ENCODE assay signal across 8 cellular contexts in genomic region chr5:170302729-170303501, GRCh38. TPM values are rescaled to one million over a fixed set of nuclear protein-coding genes. Genes with fewer than 3 reads are reported as not detected.
A peak's percentile ranks its signal among the peaks of the same experiment; 100 is the strongest.
DNase-seq lines count a peak whose midpoint lies in the region; ATAC-seq, FAIRE-seq and TF ChIP-seq lines count a peak whose summit lies in the region.

No MANE protein-coding gene starts in this region.

- H3K4me3 ChIP-seq in left lung: no peak overlapping the region
- H3K4me3 ChIP-seq in transverse colon: no peak overlapping the region

- intact Hi-C loops in left lung (cut with DNase I) (no loop called here), transverse colon (cut with DNase I; ENCODE audit: low total_unique reads) (no loop called here)

- no peak for TF ChIP-seq POLR2A in GM12892 (IDR thresholded peaks at IDR 0.05; ENCODE audit: low read depth, low read length)
- TF ChIP-seq POLR2A in transverse colon (IDR thresholded peaks at IDR 0.05): no peak

- in situ Hi-C loops in transverse colon (cut with MboI; ENCODE audit: low pct_ligation_motif_present in 1 of 4, low pct_unique_long_range_greater_than_20kb in 1 of 4, low sequenced_read_pairs in 3 of 4): no loop called here

- no peaks in the 10 kb centered on the region for H3K9me3 ChIP-seq in left lung
- H3K9me3 ChIP-seq in transverse colon: no peaks in the 10 kb centered on the region

- H3K27me3 ChIP-seq in left lung (no peaks in the 10 kb centered on the region), transverse colon (no peaks in the 10 kb centered on the region)

- H3K4me1 ChIP-seq in left lung (peaks cover 8 to 78% of the 10 kb centered on the region in 2 donors), transverse colon (peaks cover 0 to 23% (median 4%) of the 10 kb centered on the region in 4 donors)

- peak; percentile 66 for DNase-seq in GM12892 (ENCODE audit: insufficient read length)
- DNase-seq in NOMO-1 treated with DMSO at 0.1 percent for 48 hours (lab: John Stamatoyannopoulos, UW; ENCODE audit: unreplicated experiment): peak; percentile 95
- peak; percentile 47 for DNase-seq in activated T-helper 1 cell treated with Interleukin-2 at 50 U/mL for 16 hours (ENCODE audit: low read depth)
- peak; percentile 78 to 89 for DNase-seq in left lung
- no peak for DNase-seq in transverse colon
- no peak for DNase-seq in ecto neural progenitor cell (ENCODE audit: low spot score)
- no peak for DNase-seq in HK-2 (ENCODE audit: unreplicated experiment)

- H3K36me3 ChIP-seq in left lung: no peaks in the 10 kb centered on the region
- H3K36me3 ChIP-seq in transverse colon: no peaks in the 10 kb centered on the region

- ATAC-seq in HG02588 (IDR thresholded peaks at IDR 0.05; ENCODE audit: unreplicated experiment) (peak; percentile 70), left lung (peak; percentile 41)

- FAIRE-seq in GM12892 (lab: Jason Lieb, UNC): peak; percentile 93

- H3K27ac ChIP-seq in left lung: peak overlapping the region; percentile 51 to 90
- H3K27ac ChIP-seq in transverse colon: peak overlapping the region; percentile 28 to 67 (median 48)

- 33 to 36% methylated on average over 5 to 16 of the region's 17 CpGs for WGBS in transverse colon (ENCODE audit: low coverage in 1 of 2), 2 donors

- no peak for TF ChIP-seq CTCF in left lung (IDR thresholded peaks at IDR 0.05)
- no peak for TF ChIP-seq CTCF in transverse colon (IDR thresholded peaks at IDR 0.05)

- TF ChIP-seq EP300 in transverse colon (IDR thresholded peaks at IDR 0.05; ENCODE audit: low read depth): no peak

RNA-seq across cellular contexts. Expression of gene LCP2, which starts 5.3 kb away (rescaled TPM):
- 35.0 TPM for polyA plus RNA-seq in GM12892 (2012; ENCODE audit: missing spikeins)
- total RNA-seq in left lung (100 to 1,000 TPM in 1 of 2 donors, 10 to 100 TPM in 1; 37.3 to 110 TPM), transverse colon (10 to 100 TPM in 3 of 4 donors, 1 to 10 TPM in 1; 2.6 to 33.0 (median 23.3) TPM)

Comparison
In these comparisons a context has a peak if more than half of its experiments do, and no peak if none do; other contexts are left out.
1. DNase-seq: peak in GM12892 (single experiment), NOMO-1 treated with DMSO at 0.1 percent for 48 hours (single experiment), activated T-helper 1 cell treated with Interleukin-2 at 50 U/mL for 16 hours (single experiment) and left lung (2 of 2); none in transverse colon (single experiment), ecto neural progenitor cell (single experiment) and HK-2 (single experiment).